25 cellular contexts compared by ENCODE assay signal in the genomic region with DNA sequence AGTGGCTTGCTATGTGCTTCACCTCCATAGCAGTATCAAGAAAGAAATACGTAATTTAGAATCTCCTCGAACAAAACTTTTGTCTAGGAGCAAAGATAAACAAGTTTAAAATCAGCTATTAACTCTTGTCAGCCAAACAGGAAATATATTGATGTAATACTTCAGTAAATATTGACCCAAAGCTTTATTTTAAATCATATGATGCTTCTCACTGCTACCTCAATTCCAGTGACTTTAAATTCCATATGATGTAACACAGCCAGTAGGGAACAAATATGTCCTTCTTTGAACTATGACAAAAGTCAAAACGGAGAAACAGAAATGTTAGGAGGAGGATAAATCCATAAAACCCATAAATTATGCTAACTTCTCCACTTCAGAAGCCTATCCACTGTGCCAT.
"Had no signal": no experiment of that assay in that cellular context is flagged by ENCODE, and none has a peak within 500 bp of the region (broad histone marks: within the 10 kb centered on the region; RNA-seq: fewer than 3 reads in every experiment).

No MANE protein-coding gene starts in this region.

- H3K27ac Mint-ChIP-seq: activated naive CD8-positive, alpha-beta T cell treated with anti-CD3 and anti-CD28 coated beads, Interleukin-2, amount 10 ng/mL, durations not matched to agents 7 days and 5 days; naive thymus-derived CD4-positive, alpha-beta T cell; stimulated activated naive B cell treated with anti-CD40 and anti-IgM and Interleukin-4, amounts not matched to agents 10 μg/mL and 1 μg/mL and 100 μg/mL, for 72 hours had no signal

- ATAC-seq: activated T-cell treated with anti-CD3 and anti-CD28 coated beads, Interleukin-2, amount 50 U/mL, for 72 hours; gastroesophageal sphincter; left cardiac atrium; naive thymus-derived CD4-positive, alpha-beta T cell; psoas muscle; stimulated activated naive B cell treated with anti-CD40 and anti-IgM and Interleukin-4, amounts not matched to agents 10 μg/mL and 1 μg/mL and 100 μg/mL, for 72 hours had no signal

- H3K27ac ChIP-seq: ascending aorta, coronary artery, gastroesophageal sphincter, pancreas, psoas muscle, stomach, thyroid gland, upper lobe of left lung, vagina had no signal

- H3K27me3 ChIP-seq: ascending aorta, gastroesophageal sphincter, pancreas, stomach, thyroid gland, upper lobe of left lung, vagina had no signal

- H3K4me3 ChIP-seq: ascending aorta, coronary artery, gastroesophageal sphincter, pancreas, psoas muscle, smooth muscle cell, stomach, thyroid gland, upper lobe of left lung, vagina had no signal

- DNase-seq: activated CD4-positive, alpha-beta T cell treated with anti-CD3 and anti-CD28 coated beads for 4 hours; activated CD4-positive, alpha-beta T cell treated with anti-CD3 and anti-CD28 coated beads, Interleukin-2, amount 50 U/mL, for 4 hours; activated naive CD4-positive, alpha-beta T cell treated with Interleukin-2 at 50 U/mL for 16 hours; activated naive CD8-positive, alpha-beta T cell treated with anti-CD3 and anti-CD28 coated beads, Interleukin-2, amount 10 ng/mL, durations not matched to agents 7 days and 5 days; activated T-cell treated with anti-CD3 and anti-CD28 coated beads for 4 hours; activated T-cell treated with anti-CD3 and anti-CD28 coated beads, Interleukin-2, amount 50 U/mL, for 72 hours; head of caudate nucleus; hippocampal formation; left cardiac atrium; midbrain; naive thymus-derived CD4-positive, alpha-beta T cell; nucleus accumbens; pancreas; psoas muscle; stimulated activated CD4-positive, alpha-beta T cell treated with anti-CD3 and anti-CD28 coated beads, Interleukin-1b, Interleukin-23, amount 100 ng/mL, for 48 hours; stimulated activated naive B cell treated with anti-CD40 and anti-IgM and Interleukin-4, amounts not matched to agents 10 μg/mL and 1 μg/mL and 100 μg/mL, for 72 hours; stomach; thyroid gland; upper lobe of left lung had no signal

- H3K27me3 Mint-ChIP-seq: activated naive CD8-positive, alpha-beta T cell treated with anti-CD3 and anti-CD28 coated beads, Interleukin-2, amount 10 ng/mL, durations not matched to agents 7 days and 5 days; brain; naive thymus-derived CD4-positive, alpha-beta T cell; stimulated activated naive B cell treated with anti-CD40 and anti-IgM and Interleukin-4, amounts not matched to agents 10 μg/mL and 1 μg/mL and 100 μg/mL, for 72 hours had no signal

- H3K9me3 ChIP-seq: ascending aorta, gastroesophageal sphincter, pancreas, psoas muscle, stomach, thyroid gland, upper lobe of left lung, vagina had no signal

- H3K9me3 Mint-ChIP-seq: activated naive CD8-positive, alpha-beta T cell treated with anti-CD3 and anti-CD28 coated beads, Interleukin-2, amount 10 ng/mL, durations not matched to agents 7 days and 5 days; activated T-cell treated with anti-CD3 and anti-CD28 coated beads, Interleukin-2, amount 50 U/mL, for 72 hours; brain; naive thymus-derived CD4-positive, alpha-beta T cell; stimulated activated naive B cell treated with anti-CD40 and anti-IgM and Interleukin-4, amounts not matched to agents 10 μg/mL and 1 μg/mL and 100 μg/mL, for 72 hours had no signal

- H3K4me3 Mint-ChIP-seq: activated naive CD8-positive, alpha-beta T cell treated with anti-CD3 and anti-CD28 coated beads, Interleukin-2, amount 10 ng/mL, durations not matched to agents 7 days and 5 days; activated T-cell treated with anti-CD3 and anti-CD28 coated beads, Interleukin-2, amount 50 U/mL, for 72 hours; naive thymus-derived CD4-positive, alpha-beta T cell; stimulated activated naive B cell treated with anti-CD40 and anti-IgM and Interleukin-4, amounts not matched to agents 10 μg/mL and 1 μg/mL and 100 μg/mL, for 72 hours had no signal

- H3K4me2 ChIP-seq: smooth muscle cell had no signal
